ENCODE assay signal across 9 cellular contexts in the genomic region with DNA sequence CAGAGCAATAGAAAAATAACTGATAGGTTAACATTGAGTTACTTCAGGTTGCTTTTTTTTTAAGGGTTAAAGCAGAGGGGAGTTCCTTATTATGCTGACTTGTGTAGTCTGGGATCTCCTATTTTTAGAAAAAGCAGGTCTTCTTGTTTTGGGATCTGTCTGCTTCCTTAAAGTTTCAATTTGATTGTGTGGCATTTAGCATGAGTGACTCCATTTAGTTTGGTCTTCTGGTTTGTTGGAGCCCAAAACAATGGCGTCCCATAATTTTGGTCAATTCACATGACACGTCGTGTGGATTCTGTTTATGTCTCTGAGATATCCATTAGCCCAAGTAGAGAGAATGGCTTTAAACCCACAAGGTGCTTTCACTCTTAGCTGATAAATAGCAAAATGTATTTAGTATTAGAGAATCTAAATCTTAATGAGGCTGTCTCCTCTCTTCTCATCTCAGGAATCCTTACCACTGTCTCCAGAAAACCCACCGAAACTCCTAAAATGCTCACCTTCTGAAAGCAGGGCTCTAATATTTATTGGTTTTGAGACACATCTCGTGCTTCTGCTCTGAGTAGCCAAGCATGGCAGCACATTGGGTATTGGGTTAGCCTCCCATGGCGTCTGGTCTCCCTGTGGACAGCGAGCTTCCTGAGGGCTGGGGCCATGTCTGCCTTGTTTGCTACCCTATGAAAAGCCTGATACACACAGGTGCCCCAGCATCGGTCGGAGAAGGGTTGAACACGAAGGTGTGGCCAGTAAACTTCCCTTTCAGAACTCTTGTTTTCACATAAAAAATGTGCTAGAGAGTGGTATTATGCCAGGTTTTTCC.
DNase-seq lines count a peak whose midpoint lies in the region; ATAC-seq, FAIRE-seq and TF ChIP-seq lines count a peak whose summit lies in the region.
"Had no signal": no experiment of that assay in that cellular context is flagged by ENCODE, and none has a peak within 500 bp of the region (broad histone marks: within the 10 kb centered on the region; RNA-seq: fewer than 3 reads in every experiment).

No MANE protein-coding gene starts in this region.

- peaks cover 60% of the 10 kb centered on the region for H3K4me1 Mint-ChIP-seq in CD14-positive monocyte
- H3K4me1 Mint-ChIP-seq in activated T-helper 17 cell treated with anti-CD3 and anti-CD28 coated beads, Interleukin-2, amount 50 U/mL, for 72 hours, result peaks cover 63% of the 10 kb centered on the region
- H3K4me1 Mint-ChIP-seq: nephron had no signal

- ATAC-seq in GM19351 (IDR thresholded peaks at IDR 0.05; ENCODE audit: unreplicated experiment), result peak; percentile 30
- peak; percentile 38 for ATAC-seq in HG03045 (IDR thresholded peaks at IDR 0.05; ENCODE audit: unreplicated experiment)
- ATAC-seq in activated T-helper 17 cell treated with anti-CD3 and anti-CD28 coated beads, Interleukin-2, amount 50 U/mL, for 72 hours (replicated peaks), result no peak
- ATAC-seq in GM18873 (IDR thresholded peaks at IDR 0.05; ENCODE audit: low FRiP score, unreplicated experiment), result no peak

- H3K4me3 Mint-ChIP-seq in CD14-positive monocyte, result no peak overlapping the region
- H3K4me3 Mint-ChIP-seq in activated T-helper 17 cell treated with anti-CD3 and anti-CD28 coated beads, Interleukin-2, amount 50 U/mL, for 72 hours, result peak overlapping the region; percentile 37
- H3K4me3 Mint-ChIP-seq: nephron had no signal

- intact Hi-C loops in CD14-positive monocyte (cut with micrococcal nuclease), result loop anchor here (10.0 kb wide), 2 partner anchors 50 to 90 kb away; no protein-coding TSS in a partner anchor

- H3K27ac Mint-ChIP-seq in CD14-positive monocyte, result peak overlapping the region; percentile 83 to 97 (median 95)
- peak overlapping the region; percentile 44 for H3K27ac Mint-ChIP-seq in activated T-helper 17 cell treated with anti-CD3 and anti-CD28 coated beads, Interleukin-2, amount 50 U/mL, for 72 hours
- H3K27ac Mint-ChIP-seq: nephron had no signal

- H3K4me3 ChIP-seq in SJCRH30, result no peak overlapping the region

- peaks cover 62 to 69% of the 10 kb centered on the region in 2 donors for H3K36me3 Mint-ChIP-seq in CD14-positive monocyte
- peaks cover 74% of the 10 kb centered on the region for H3K36me3 Mint-ChIP-seq in activated T-helper 17 cell treated with anti-CD3 and anti-CD28 coated beads, Interleukin-2, amount 50 U/mL, for 72 hours (ENCODE audit: low read depth)

- no peak overlapping the region for H3K27ac ChIP-seq in SJCRH30

- DNase-seq in CD14-positive monocyte (ENCODE audit: low spot score) (no peak), SJCRH30 (no peak), HTR-8/SVneo (ENCODE audit: insufficient read length, low spot score) (no peak), CD1c-positive myeloid dendritic cell (ENCODE audit: extremely low spot score) (no peak)

- H3K4me1 ChIP-seq in SJCRH30, result no peaks in the 10 kb centered on the region

- no peaks in the 10 kb centered on the region for H3K9me3 Mint-ChIP-seq in CD14-positive monocyte
- H3K9me3 Mint-ChIP-seq in activated T-helper 17 cell treated with anti-CD3 and anti-CD28 coated beads, Interleukin-2, amount 50 U/mL, for 72 hours, result no peaks in the 10 kb centered on the region
- H3K9me3 Mint-ChIP-seq: nephron had no signal

- no peak for FAIRE-seq in HTR-8/SVneo (lab: Jason Lieb, UNC)

- H3K9me3 ChIP-seq in SJCRH30 (replicated peaks), result no peaks in the 10 kb centered on the region

- no peaks in the 10 kb centered on the region; the same call in 1 of the 2 replicates for H3K36me3 ChIP-seq in SJCRH30

- H3K27me3 Mint-ChIP-seq in CD14-positive monocyte (ENCODE audit: low read depth in 3 of 3), result no peaks in the 10 kb centered on the region
- no peaks in the 10 kb centered on the region for H3K27me3 Mint-ChIP-seq in activated T-helper 17 cell treated with anti-CD3 and anti-CD28 coated beads, Interleukin-2, amount 50 U/mL, for 72 hours

- H3K27me3 ChIP-seq in SJCRH30, result no peaks in the 10 kb centered on the region

- TF ChIP-seq CTCF in CD14-positive monocyte (IDR thresholded peaks at IDR 0.05), result no peak

Comparison
In these comparisons a context has a peak if more than half of its experiments do, and no peak if none do; other contexts are left out.
1. ATAC-seq: peak in GM19351 (single experiment) and HG03045 (single experiment); none in activated T-helper 17 cell treated with anti-CD3 and anti-CD28 coated beads, Interleukin-2, amount 50 U/mL, for 72 hours (single experiment) and GM18873 (single experiment).